In the genomic region with DNA sequence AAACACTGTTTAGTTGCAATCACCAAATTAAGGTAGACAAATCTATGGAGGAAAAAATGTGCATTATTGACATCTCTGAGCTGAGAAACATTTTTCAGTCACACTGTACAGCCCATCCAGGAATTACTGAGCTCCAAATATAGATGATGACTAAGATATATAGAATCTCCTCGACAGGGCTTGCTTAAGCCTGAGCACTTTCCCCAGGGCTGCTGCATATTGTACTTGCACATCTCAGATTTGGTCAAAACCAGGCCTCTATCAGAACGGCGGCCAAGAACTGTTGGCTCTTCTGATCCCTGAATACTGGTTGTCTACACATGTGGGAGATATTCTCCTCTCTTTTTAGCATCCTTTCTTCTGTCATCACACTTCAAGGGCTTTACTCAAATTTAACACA, we compare ENCODE assay signal across 21 cellular contexts.
DNase-seq lines count a peak whose midpoint lies in the region; TF ChIP-seq lines count a peak whose summit lies in the region.
"Had no signal": no experiment of that assay in that cellular context is flagged by ENCODE, and none has a peak within 500 bp of the region (broad histone marks: within the 10 kb centered on the region; RNA-seq: fewer than 3 reads in every experiment).

No MANE protein-coding gene starts in this region.

- peak; percentile 66 for DNase-seq in ELR (ENCODE audit: low read depth)
- DNase-seq in LHCN-M2 (ENCODE audit: low read depth) = peak; percentile 50
- DNase-seq in chondrocyte (ENCODE audit: low spot score) = no peak
- DNase-seq in non-pigmented ciliary epithelial cell (ENCODE audit: low read depth) = peak; percentile 28
- DNase-seq in NCI-H2107 treated with DMSO at 0.1 percent for 48 hours (lab: John Stamatoyannopoulos, UW; ENCODE audit: unreplicated experiment) = no peak
- DNase-seq in coronary artery (ENCODE audit: low spot score) = no peak
- DNase-seq in stimulated activated CD4-positive, alpha-beta T cell treated with anti-CD3 and anti-CD28 coated beads, Interleukin-2, amount 100 ng/mL, for 48 hours = no peak
- DNase-seq in NCI-H510A treated with DMSO at 0.1 percent for 48 hours (lab: John Stamatoyannopoulos, UW) = no peak
- DNase-seq: activated T-cell treated with anti-CD3 and anti-CD28 coated beads, Interleukin-2, amount 50 U/mL, for 4 hours; COR-L47; glutamatergic neuron; left ventricle myocardium inferior; NCI-H1436; NCI-H2171 treated with DMSO at 0.1 percent for 48 hours; retina; T-helper 2 cell had no signal

- no peak overlapping the region for H3K27ac ChIP-seq in coronary artery
- H3K27ac ChIP-seq: dorsolateral prefrontal cortex, epithelial cell of prostate, left ventricle myocardium inferior, SJSA1, thoracic aorta had no signal

- H3K36me3 Mint-ChIP-seq in chondrocyte (ENCODE audit: low read depth) = no peaks in the 10 kb centered on the region
- H3K36me3 Mint-ChIP-seq: activated naive CD4-positive, alpha-beta T cell treated with anti-CD3 and anti-CD28 coated beads, Interleukin-2, amount 50 U/mL, for 24 hours had no signal

- TF ChIP-seq CTCF in chondrocyte (IDR thresholded peaks at IDR 0.05) = no peak
- TF ChIP-seq CTCF in coronary artery (IDR thresholded peaks at IDR 0.05) = no peak

- H3K27ac Mint-ChIP-seq in chondrocyte (ENCODE audit: unreplicated experiment) = peak overlapping the region; percentile 6
- H3K27ac Mint-ChIP-seq: activated naive CD4-positive, alpha-beta T cell treated with anti-CD3 and anti-CD28 coated beads, Interleukin-2, amount 50 U/mL, for 24 hours had no signal

- H3K4me3 ChIP-seq in coronary artery = no peak overlapping the region
- H3K4me3 ChIP-seq: dorsolateral prefrontal cortex, left ventricle myocardium inferior, SJSA1, thoracic aorta had no signal

- H3K27me3 Mint-ChIP-seq in chondrocyte (ENCODE audit: low read depth) = no peaks in the 10 kb centered on the region
- H3K27me3 Mint-ChIP-seq: activated naive CD4-positive, alpha-beta T cell treated with anti-CD3 and anti-CD28 coated beads, Interleukin-2, amount 50 U/mL, for 24 hours had no signal

- H3K4me1 Mint-ChIP-seq in chondrocyte (ENCODE audit: low read depth) = peaks cover 24% of the 10 kb centered on the region
- H3K4me1 Mint-ChIP-seq: activated naive CD4-positive, alpha-beta T cell treated with anti-CD3 and anti-CD28 coated beads, Interleukin-2, amount 50 U/mL, for 24 hours had no signal

- H3K4me3 Mint-ChIP-seq in chondrocyte (ENCODE audit: unreplicated experiment) = no peak overlapping the region
- H3K4me3 Mint-ChIP-seq: activated naive CD4-positive, alpha-beta T cell treated with anti-CD3 and anti-CD28 coated beads, Interleukin-2, amount 50 U/mL, for 24 hours; activated T-cell treated with anti-CD3 and anti-CD28 coated beads, Interleukin-2, amount 50 U/mL, for 4 hours had no signal

- H3K9me3 Mint-ChIP-seq in chondrocyte (ENCODE audit: low read depth) = no peaks in the 10 kb centered on the region
- H3K9me3 Mint-ChIP-seq: activated naive CD4-positive, alpha-beta T cell treated with anti-CD3 and anti-CD28 coated beads, Interleukin-2, amount 50 U/mL, for 24 hours; activated T-cell treated with anti-CD3 and anti-CD28 coated beads, Interleukin-2, amount 50 U/mL, for 4 hours had no signal

Comparison
In these comparisons a context has a peak if more than half of its experiments do, and no peak if none do; other contexts are left out.
1. DNase-seq: peak in ELR (single experiment), LHCN-M2 (single experiment) and non-pigmented ciliary epithelial cell (single experiment); none in chondrocyte (single experiment), NCI-H2107 treated with DMSO at 0.1 percent for 48 hours (single experiment), coronary artery (single experiment), stimulated activated CD4-positive, alpha-beta T cell treated with anti-CD3 and anti-CD28 coated beads, Interleukin-2, amount 100 ng/mL, for 48 hours (0 of 2) and NCI-H510A treated with DMSO at 0.1 percent for 48 hours (single experiment).